Comparison of ENCODE assay signal across 23 cellular contexts in genomic region chr13:61162106-61162505, GRCh38.
"Had no signal": no experiment of that assay in that cellular context is flagged by ENCODE, and none has a peak within 500 bp of the region (broad histone marks: within the 10 kb centered on the region; RNA-seq: fewer than 3 reads in every experiment).

No MANE protein-coding gene starts in this region.

- H3K27ac ChIP-seq: brain microvascular endothelial cell, skin epidermis, stomach, vagina, VCaP had no signal

- H3K9me3 ChIP-seq: stomach, vagina had no signal

- H3K36me3 Mint-ChIP-seq: activated CD8-positive, alpha-beta memory T cell treated with anti-CD3 and anti-CD28 coated beads, Interleukin-2, amount 10 ng/mL, durations not matched to agents 7 days and 5 days; activated naive CD4-positive, alpha-beta T cell treated with anti-CD3 and anti-CD28 coated beads, Interleukin-2, amount 10 ng/mL, durations not matched to agents 7 days and 5 days; naive thymus-derived CD4-positive, alpha-beta T cell; stimulated activated memory B cell treated with anti-CD40 and anti-IgM and Interleukin-4, amounts not matched to agents 10 μg/mL and 1 μg/mL and 100 μg/mL, for 72 hours had no signal

- DNase-seq: activated CD4-positive, alpha-beta T cell treated with anti-CD3 and anti-CD28 coated beads, Interleukin-2, amount 10 ng/mL, durations not matched to agents 7 days and 5 days; activated CD8-positive, alpha-beta memory T cell treated with anti-CD3 and anti-CD28 coated beads, Interleukin-2, amount 10 ng/mL, durations not matched to agents 7 days and 5 days; activated CD8-positive, alpha-beta T cell treated with anti-CD3 and anti-CD28 coated beads for 36 hours; activated effector memory CD4-positive, alpha-beta T cell treated with anti-CD3 and anti-CD28 coated beads, Interleukin-2, amount 50 U/mL, for 16 hours; activated naive CD4-positive, alpha-beta T cell treated with anti-CD3 and anti-CD28 coated beads, Interleukin-2, amount 10 ng/mL, durations not matched to agents 7 days and 5 days; activated T-cell treated with anti-CD3 and anti-CD28 coated beads for 4 hours; brain microvascular endothelial cell; central memory CD4-positive, alpha-beta T cell; endodermal cell; kidney; naive thymus-derived CD4-positive, alpha-beta T cell; occipital lobe; posterior cingulate gyrus; stimulated activated CD4-positive, alpha-beta T cell treated with anti-CD3 and anti-CD28 coated beads, Interleukin-1b, Interleukin-23, amount 100 ng/mL, for 48 hours; stomach; trophoblast cell had no signal

- H3K9me3 Mint-ChIP-seq: endodermal cell, neural crest cell had no signal

- ATAC-seq: activated CD4-positive, CD25-positive, alpha-beta regulatory T cell treated with anti-CD3 and anti-CD28 coated beads, Interleukin-2, amount 50 U/mL, for 24 hours; activated CD8-positive, alpha-beta memory T cell treated with anti-CD3 and anti-CD28 coated beads, Interleukin-2, amount 10 ng/mL, durations not matched to agents 7 days and 5 days; activated CD8-positive, alpha-beta T cell treated with anti-CD3 and anti-CD28 coated beads for 36 hours; left lobe of liver; naive thymus-derived CD4-positive, alpha-beta T cell; stimulated activated memory B cell treated with anti-CD40 and anti-IgM and Interleukin-4, amounts not matched to agents 10 μg/mL and 1 μg/mL and 100 μg/mL, for 72 hours had no signal

- FAIRE-seq: kidney had no signal

- H3K27ac Mint-ChIP-seq: activated CD4-positive, alpha-beta T cell treated with anti-CD3 and anti-CD28 coated beads, Interleukin-2, amount 10 ng/mL, durations not matched to agents 7 days and 5 days; activated CD8-positive, alpha-beta memory T cell treated with anti-CD3 and anti-CD28 coated beads, Interleukin-2, amount 10 ng/mL, durations not matched to agents 7 days and 5 days; activated CD8-positive, alpha-beta T cell treated with anti-CD3 and anti-CD28 coated beads for 36 hours; activated naive CD4-positive, alpha-beta T cell treated with anti-CD3 and anti-CD28 coated beads, Interleukin-2, amount 10 ng/mL, durations not matched to agents 7 days and 5 days; endodermal cell; naive thymus-derived CD4-positive, alpha-beta T cell; stimulated activated memory B cell treated with anti-CD40 and anti-IgM and Interleukin-4, amounts not matched to agents 10 μg/mL and 1 μg/mL and 100 μg/mL, for 72 hours had no signal

- H3K4me1 Mint-ChIP-seq: activated CD4-positive, alpha-beta T cell treated with anti-CD3 and anti-CD28 coated beads, Interleukin-2, amount 10 ng/mL, durations not matched to agents 7 days and 5 days; activated CD8-positive, alpha-beta memory T cell treated with anti-CD3 and anti-CD28 coated beads, Interleukin-2, amount 10 ng/mL, durations not matched to agents 7 days and 5 days; activated naive CD4-positive, alpha-beta T cell treated with anti-CD3 and anti-CD28 coated beads, Interleukin-2, amount 10 ng/mL, durations not matched to agents 7 days and 5 days; endodermal cell; naive thymus-derived CD4-positive, alpha-beta T cell; neural crest cell; stimulated activated memory B cell treated with anti-CD40 and anti-IgM and Interleukin-4, amounts not matched to agents 10 μg/mL and 1 μg/mL and 100 μg/mL, for 72 hours had no signal

- H3K36me3 ChIP-seq: brain microvascular endothelial cell, stomach, vagina had no signal

- H3K27me3 ChIP-seq: brain microvascular endothelial cell, stomach, vagina had no signal

- H3K4me1 ChIP-seq: stomach, vagina had no signal

- H3K4me3 ChIP-seq: skin epidermis, stomach, vagina had no signal

- H3K4me3 Mint-ChIP-seq: activated CD4-positive, alpha-beta T cell treated with anti-CD3 and anti-CD28 coated beads, Interleukin-2, amount 10 ng/mL, durations not matched to agents 7 days and 5 days; activated CD8-positive, alpha-beta memory T cell treated with anti-CD3 and anti-CD28 coated beads, Interleukin-2, amount 10 ng/mL, durations not matched to agents 7 days and 5 days; activated CD8-positive, alpha-beta T cell treated with anti-CD3 and anti-CD28 coated beads for 36 hours; activated naive CD4-positive, alpha-beta T cell treated with anti-CD3 and anti-CD28 coated beads, Interleukin-2, amount 10 ng/mL, durations not matched to agents 7 days and 5 days; endodermal cell; naive thymus-derived CD4-positive, alpha-beta T cell; neural crest cell; stimulated activated memory B cell treated with anti-CD40 and anti-IgM and Interleukin-4, amounts not matched to agents 10 μg/mL and 1 μg/mL and 100 μg/mL, for 72 hours had no signal

- H3K27me3 Mint-ChIP-seq: activated CD4-positive, alpha-beta T cell treated with anti-CD3 and anti-CD28 coated beads, Interleukin-2, amount 10 ng/mL, durations not matched to agents 7 days and 5 days; activated CD8-positive, alpha-beta memory T cell treated with anti-CD3 and anti-CD28 coated beads, Interleukin-2, amount 10 ng/mL, durations not matched to agents 7 days and 5 days; activated CD8-positive, alpha-beta T cell treated with anti-CD3 and anti-CD28 coated beads for 36 hours; activated naive CD4-positive, alpha-beta T cell treated with anti-CD3 and anti-CD28 coated beads, Interleukin-2, amount 10 ng/mL, durations not matched to agents 7 days and 5 days; naive thymus-derived CD4-positive, alpha-beta T cell; stimulated activated memory B cell treated with anti-CD40 and anti-IgM and Interleukin-4, amounts not matched to agents 10 μg/mL and 1 μg/mL and 100 μg/mL, for 72 hours had no signal
